In the genomic region with DNA sequence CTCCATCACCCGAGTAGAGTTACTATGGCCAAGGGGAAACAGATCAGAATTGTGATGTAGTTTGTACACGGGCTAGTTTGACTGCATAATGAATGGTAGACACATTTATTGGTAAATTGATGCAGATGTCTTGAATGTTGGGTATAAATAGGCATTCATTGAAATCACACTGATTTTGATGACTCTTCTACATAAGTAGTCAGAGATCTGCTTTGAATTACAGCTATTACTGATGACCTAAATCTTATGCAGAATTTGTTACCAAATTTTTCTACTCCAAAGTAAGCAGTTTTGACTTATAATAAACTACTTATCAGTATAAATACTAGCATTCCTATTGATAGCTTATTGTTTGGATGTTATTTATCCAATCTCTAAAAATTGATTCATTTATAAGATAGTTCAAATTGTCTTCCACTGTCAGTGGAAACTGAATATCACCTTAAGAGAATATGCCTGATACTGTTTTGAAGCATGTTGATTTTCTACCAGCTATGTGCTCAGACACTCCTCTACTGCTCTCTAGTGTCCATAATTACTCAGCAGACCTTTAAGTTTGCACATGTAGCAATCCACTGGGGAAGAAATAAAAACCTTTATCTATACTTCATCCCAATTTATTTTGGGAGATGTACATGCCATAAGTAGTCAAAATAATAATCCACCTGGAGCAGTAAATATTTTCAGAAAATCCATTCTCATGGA, we compare ENCODE assay signal across 8 cellular contexts.
DNase-seq lines count a peak whose midpoint lies in the region; ATAC-seq and TF ChIP-seq lines count a peak whose summit lies in the region.

No MANE protein-coding gene starts in this region.

- TF ChIP-seq CTCF in chondrocyte (IDR thresholded peaks at IDR 0.05) (peak; percentile 93), lower lobe of right lung (IDR thresholded peaks at IDR 0.05) (peak; percentile 63)

- no peaks in the 10 kb centered on the region for H3K27me3 Mint-ChIP-seq in chondrocyte (ENCODE audit: low read depth)

- ATAC-seq in lower lobe of right lung (peak; percentile 63 to 85), HG03280 (IDR thresholded peaks at IDR 0.05; ENCODE audit: unreplicated experiment) (no peak), GM18498 (IDR thresholded peaks at IDR 0.05; ENCODE audit: unreplicated experiment) (no peak)
- ATAC-seq in stimulated activated naive CD8-positive, alpha-beta T cell treated with anti-CD3 and anti-CD28 coated beads, Interleukin-15, Interleukin-2, amounts not matched to agents 100 U/mL and 50 U/mL, for 24 hours: no peak

- DNase-seq in ACHN (peak; percentile 30), H7 (peak; percentile 59), NCI-H510A (lab: John Stamatoyannopoulos, UW) (peak; percentile 9), chondrocyte (ENCODE audit: low spot score) (no peak), lower lobe of right lung (no peak)
- DNase-seq in stimulated activated naive CD8-positive, alpha-beta T cell treated with anti-CD3 and anti-CD28 coated beads, Interleukin-15, Interleukin-2, amounts not matched to agents 100 U/mL and 50 U/mL, for 24 hours: no peak

- no peaks in the 10 kb centered on the region for H3K9me3 ChIP-seq in lower lobe of right lung

- H3K27me3 ChIP-seq in H7 (ENCODE audit: control insufficient read depth, insufficient read depth, low read length): no peaks in the 10 kb centered on the region
- no peaks in the 10 kb centered on the region for H3K27me3 ChIP-seq in lower lobe of right lung (ENCODE audit: low read depth)

- no peak overlapping the region for H3K4me3 Mint-ChIP-seq in chondrocyte (ENCODE audit: unreplicated experiment)

- H3K4me3 ChIP-seq in H7 (ENCODE audit: insufficient read depth, low read depth, low read length) (no peak overlapping the region), lower lobe of right lung (no peak overlapping the region)

- intact Hi-C loops in lower lobe of right lung (cut with DNase I): loop anchor here (5.0 kb wide), 1 partner anchor 435 kb away; no protein-coding TSS in a partner anchor

- H3K36me3 Mint-ChIP-seq in chondrocyte (ENCODE audit: low read depth): no peaks in the 10 kb centered on the region

- H3K36me3 ChIP-seq in H7 (replicated peaks; ENCODE audit: control insufficient read depth, insufficient read depth, low read length): no peaks in the 10 kb centered on the region
- no peaks in the 10 kb centered on the region for H3K36me3 ChIP-seq in lower lobe of right lung

- H3K4me1 ChIP-seq in lower lobe of right lung: peaks cover 20% of the 10 kb centered on the region

- in situ Hi-C loops in ACHN (cut with HindIII; ENCODE audit: low pct_ligation_motif_present, low pct_unique_long_range_greater_than_20kb, low sequenced_read_pairs): no loop called here

- peaks cover 12% of the 10 kb centered on the region for H3K4me1 Mint-ChIP-seq in chondrocyte (ENCODE audit: low read depth)

- no peaks in the 10 kb centered on the region for H3K9me3 Mint-ChIP-seq in chondrocyte (ENCODE audit: low read depth)

- H3K27ac Mint-ChIP-seq in chondrocyte (ENCODE audit: unreplicated experiment): no peak overlapping the region

- no peak overlapping the region for H3K27ac ChIP-seq in lower lobe of right lung

Comparison
In these comparisons a context has a peak if more than half of its experiments do, and no peak if none do; other contexts are left out.
1. DNase-seq: peak in ACHN (single experiment), H7 (single experiment) and NCI-H510A (single experiment); none in chondrocyte (single experiment), lower lobe of right lung (single experiment) and stimulated activated naive CD8-positive, alpha-beta T cell treated with anti-CD3 and anti-CD28 coated beads, Interleukin-15, Interleukin-2, amounts not matched to agents 100 U/mL and 50 U/mL, for 24 hours (single experiment).
2. ATAC-seq: peak in lower lobe of right lung (2 of 2); none in HG03280 (single experiment), GM18498 (single experiment) and stimulated activated naive CD8-positive, alpha-beta T cell treated with anti-CD3 and anti-CD28 coated beads, Interleukin-15, Interleukin-2, amounts not matched to agents 100 U/mL and 50 U/mL, for 24 hours (single experiment).